ENCODE assay signal across 1 cellular context in the genomic region with DNA sequence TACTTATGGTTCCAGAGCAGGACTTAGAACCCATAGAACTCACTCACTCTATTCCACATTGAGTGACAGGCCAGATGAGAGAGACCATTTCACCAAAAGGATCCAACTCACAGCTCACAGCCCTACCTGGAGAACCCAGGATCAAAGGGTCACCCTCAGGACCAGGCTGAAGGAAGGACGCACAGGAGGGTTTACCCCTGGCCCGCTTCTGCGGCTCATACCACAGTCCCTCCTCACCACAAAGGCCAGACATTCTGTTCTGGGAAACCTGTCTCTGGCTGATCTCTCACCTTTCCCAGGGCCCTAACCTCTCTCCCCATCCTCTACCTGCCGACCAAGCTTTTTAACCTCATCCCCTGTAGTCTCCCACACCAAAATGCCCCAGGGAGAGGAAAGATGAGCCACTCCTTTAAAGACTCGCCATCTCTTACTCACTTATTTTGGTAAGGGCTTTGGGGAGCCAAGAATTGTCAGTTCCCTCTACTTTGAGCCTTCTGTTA.
TF ChIP-seq lines count a peak whose summit lies in the region.

No MANE protein-coding gene starts in this region.

TF ChIP-seq in IMR-90, 13 proteins besides CTCF, POLR2A, EP300 and RAD21:
- TF ChIP-seq MAFK (IDR thresholded peaks at IDR 0.05; ENCODE audit: low read depth, low read length) (no peak), ELK1 (IDR thresholded peaks at IDR 0.05; ENCODE audit: borderline replicate concordance, low read depth, low read length) (no peak), RFX5 (IDR thresholded peaks at IDR 0.05; ENCODE audit: low read depth, low read length) (no peak), MAZ (IDR thresholded peaks at IDR 0.05; ENCODE audit: borderline replicate concordance, low read depth, low read length) (no peak)
- TF ChIP-seq, protein P1, sequence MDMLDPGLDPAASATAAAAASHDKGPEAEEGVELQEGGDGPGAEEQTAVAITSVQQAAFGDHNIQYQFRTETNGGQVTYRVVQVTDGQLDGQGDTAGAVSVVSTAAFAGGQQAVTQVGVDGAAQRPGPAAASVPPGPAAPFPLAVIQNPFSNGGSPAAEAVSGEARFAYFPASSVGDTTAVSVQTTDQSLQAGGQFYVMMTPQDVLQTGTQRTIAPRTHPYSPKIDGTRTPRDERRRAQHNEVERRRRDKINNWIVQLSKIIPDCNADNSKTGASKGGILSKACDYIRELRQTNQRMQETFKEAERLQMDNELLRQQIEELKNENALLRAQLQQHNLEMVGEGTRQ (IDR thresholded peaks at IDR 0.05; ENCODE audit: low read depth, low read length), result no peak
TF ChIP-seq in IMR-90: peak in this region for 0.
